In genomic region chr11:96388891-96389603, GRCh38 we compare ENCODE assay signal across 8 cellular contexts. TPM values are rescaled to one million over a fixed set of nuclear protein-coding genes. Genes with fewer than 3 reads are reported as not detected.
DNase-seq lines count a peak whose midpoint lies in the region; ATAC-seq and TF ChIP-seq lines count a peak whose summit lies in the region.

No MANE protein-coding gene starts in this region.

- peaks cover 8% of the 10 kb centered on the region for H3K36me3 Mint-ChIP-seq in central memory CD8-positive, alpha-beta T cell (ENCODE audit: insufficient read depth)

- H3K27ac ChIP-seq in left lung, result peak overlapping the region; percentile 89 to 94
- peak overlapping the region; percentile 75 for H3K27ac ChIP-seq in substantia nigra (ENCODE audit: low read depth, low read length, poor library complexity, severe bottlenecking)

- no peaks in the 10 kb centered on the region for H3K9me3 ChIP-seq in left lung

- peaks cover 46% of the 10 kb centered on the region for H3K4me1 Mint-ChIP-seq in central memory CD8-positive, alpha-beta T cell

- no peaks in the 10 kb centered on the region for H3K27me3 Mint-ChIP-seq in central memory CD8-positive, alpha-beta T cell

- peaks cover 0 to 35% of the 10 kb centered on the region in 2 donors for H3K4me1 ChIP-seq in left lung

- no peaks in the 10 kb centered on the region for H3K9me3 Mint-ChIP-seq in central memory CD8-positive, alpha-beta T cell

- H3K4me3 ChIP-seq in AG09309 (ENCODE audit: control insufficient read depth, low read depth, low read length) (peak overlapping the region; percentile 87), left lung (peak overlapping the region; percentile 68 to 75)

- intact Hi-C loops in left lung (cut with DNase I), result no loop called here

- H3K27me3 ChIP-seq in left lung, result no peaks in the 10 kb centered on the region

- peak; percentile 30 for ATAC-seq in GM18519 (IDR thresholded peaks at IDR 0.05; ENCODE audit: low FRiP score, unreplicated experiment)
- peak; percentile 27 for ATAC-seq in HG02973 (IDR thresholded peaks at IDR 0.05; ENCODE audit: unreplicated experiment)
- ATAC-seq in central memory CD8-positive, alpha-beta T cell (replicated peaks; ENCODE audit: extremely low read depth, poor library complexity, severe bottlenecking), result peak; percentile 2
- ATAC-seq in left lung, result peak; percentile 43

- no peak for TF ChIP-seq CTCF in AG09309 (IDR thresholded peaks at IDR 0.05; ENCODE audit: control insufficient read depth, insufficient read depth, low read depth, low read length, missing control alignments)
- TF ChIP-seq CTCF in left lung (IDR thresholded peaks at IDR 0.05), result no peak

- H3K27ac Mint-ChIP-seq in central memory CD8-positive, alpha-beta T cell (ENCODE audit: low read depth), result peak overlapping the region; percentile 74

- peak overlapping the region; percentile 77 for H3K4me3 Mint-ChIP-seq in central memory CD8-positive, alpha-beta T cell

- peaks cover 0 to 3% of the 10 kb centered on the region in 2 donors for H3K36me3 ChIP-seq in left lung

- DNase-seq in AG09309 (ENCODE audit: low read depth) (no peak), NCI-H446 (lab: John Stamatoyannopoulos, UW) (peak; percentile 68 to 79), left lung (no peak), substantia nigra (lab: John Stamatoyannopoulos, UW) (peak in 21 of 49 donors; percentile 5 to 69 (median 48)), NCI-H1048 (lab: John Stamatoyannopoulos, UW) (no peak)
- no peak for DNase-seq in central memory CD8-positive, alpha-beta T cell (ENCODE audit: low spot score in 2 of 2)

RNA-seq across cellular contexts. Expression of gene CCDC82, which starts 0.7 kb away (rescaled TPM):
- 10 to 100 TPM; 18.1 to 27.7 TPM for total RNA-seq in left lung

RNA-seq across cellular contexts. Expression of gene JRKL, which starts 0.8 kb away (rescaled TPM):
- total RNA-seq in left lung, result 10 to 100 TPM; 10.4 to 13.0 TPM

RNA-seq across cellular contexts. Expression of gene MAML2, which starts 46.1 kb away (rescaled TPM):
- 10 to 100 TPM; 18.7 to 24.7 TPM for total RNA-seq in left lung

Comparison
In these comparisons a context has a peak if more than half of its experiments do, and no peak if none do; other contexts are left out.
1. DNase-seq: peak in NCI-H446 (2 of 2); none in AG09309 (single experiment), central memory CD8-positive, alpha-beta T cell (0 of 2), left lung (0 of 2) and NCI-H1048 (single experiment).
2. Peak in every context shown above with its lines, with median percentiles within 50 percentile points of each other: ATAC-seq.